ENCODE assay signal across 26 cellular contexts in the genomic region with DNA sequence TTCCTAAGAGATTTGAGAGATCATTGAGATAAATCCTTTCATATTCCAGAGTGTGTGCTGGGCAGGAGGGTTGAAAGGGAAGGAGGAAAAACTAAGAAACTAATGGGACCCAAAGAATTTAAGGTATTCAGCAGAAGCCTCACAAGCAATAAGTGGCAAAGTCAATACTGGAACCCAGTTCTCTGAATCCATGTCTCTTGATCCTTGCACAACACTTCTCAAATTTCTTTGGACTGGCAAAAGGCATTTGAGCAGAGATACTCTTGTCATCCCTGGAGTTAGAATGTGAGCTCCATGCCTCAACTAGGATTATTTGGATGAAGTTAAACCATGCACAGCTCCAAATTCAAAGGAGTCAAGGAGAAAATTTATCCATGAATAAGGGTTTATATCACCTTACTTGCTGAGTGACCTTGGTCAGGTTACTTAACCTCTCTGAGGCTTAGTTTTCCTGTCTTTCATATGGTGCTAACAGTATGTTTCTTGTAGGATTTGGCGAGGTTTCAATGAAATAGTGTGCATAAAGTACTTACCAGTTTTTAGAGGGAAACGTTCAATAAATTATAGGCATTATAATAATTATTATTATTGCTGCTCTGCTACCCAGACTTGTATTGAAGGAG.
DNase-seq lines count a peak whose midpoint lies in the region; ATAC-seq, FAIRE-seq and TF ChIP-seq lines count a peak whose summit lies in the region.
"Had no signal": no experiment of that assay in that cellular context is flagged by ENCODE, and none has a peak within 500 bp of the region (broad histone marks: within the 10 kb centered on the region; RNA-seq: fewer than 3 reads in every experiment).

No MANE protein-coding gene starts in this region.

- no peak for ATAC-seq in gastroesophageal sphincter
- ATAC-seq in natural killer cell treated with Interleukin-12 subunit alpha and Interleukin-12 subunit beta and Interleukin-15 and Interleukin-18, amount 100 ng/mL, for 72 hours, result no peak
- ATAC-seq: activated CD8-positive, alpha-beta T cell treated with anti-CD3 and anti-CD28 coated beads, Interleukin-2, amount 10 ng/mL, durations not matched to agents 7 days and 5 days; left lobe of liver; Panc1 had no signal

- H2AFZ ChIP-seq in mammary epithelial cell (ENCODE audit: low read depth, low read length), result no peak overlapping the region
- H2AFZ ChIP-seq in keratinocyte (ENCODE audit: control insufficient read depth, low read length), result no peak overlapping the region

- no peaks in the 10 kb centered on the region for H3K27me3 Mint-ChIP-seq in natural killer cell treated with Interleukin-12 subunit alpha and Interleukin-12 subunit beta and Interleukin-15 and Interleukin-18, amount 100 ng/mL, for 72 hours
- H3K27me3 Mint-ChIP-seq: activated B cell treated with CpG ODN at 0.5 μM for 24 hours had no signal

- H3K4me2 ChIP-seq in mammary epithelial cell (ENCODE audit: insufficient read depth, low read depth, low read length), result no peak overlapping the region
- H3K4me2 ChIP-seq in keratinocyte (ENCODE audit: control insufficient read depth, extremely low read depth, insufficient read depth, low read depth, low read length), result peak overlapping the region; percentile 17
- H3K4me2 ChIP-seq: KMS-11 had no signal

- CTCF ChIA-PET in mammary epithelial cell (lab: Charles Lee; ENCODE audit: low non-redundant PET), result no interaction called here

- H3K9me1 ChIP-seq in keratinocyte (ENCODE audit: control insufficient read depth, extremely low read depth, insufficient read depth, low read length), result no peaks in the 10 kb centered on the region

- peaks cover 3% of the 10 kb centered on the region for H3K36me3 Mint-ChIP-seq in natural killer cell treated with Interleukin-12 subunit alpha and Interleukin-12 subunit beta and Interleukin-15 and Interleukin-18, amount 100 ng/mL, for 72 hours

- H3K4me3 Mint-ChIP-seq in natural killer cell treated with Interleukin-12 subunit alpha and Interleukin-12 subunit beta and Interleukin-15 and Interleukin-18, amount 100 ng/mL, for 72 hours, result no peak overlapping the region
- H3K4me3 Mint-ChIP-seq: activated B cell treated with CpG ODN at 0.5 μM for 24 hours; activated CD8-positive, alpha-beta T cell treated with anti-CD3 and anti-CD28 coated beads, Interleukin-2, amount 10 ng/mL, durations not matched to agents 7 days and 5 days; T-helper 2 cell treated with Interferon-gamma antibody and Interleukin-4, amounts not matched to agents 5 μg/mL and 100 μg/mL, for 36 hours had no signal

- peak; percentile 33 for DNase-seq in AG09309 (ENCODE audit: low read depth)
- peak; percentile 50 for DNase-seq in HS-27A (ENCODE audit: low read depth)
- DNase-seq in mammary epithelial cell, result no peak
- no peak for DNase-seq in keratinocyte (ENCODE audit: low read depth, low spot score)
- DNase-seq in natural killer cell treated with Interleukin-12 subunit alpha and Interleukin-12 subunit beta and Interleukin-15 and Interleukin-18, amount 100 ng/mL, for 72 hours (ENCODE audit: low spot score), result no peak
- DNase-seq in effector CD8-positive, alpha-beta T cell (lab: John Stamatoyannopoulos, UW), result no peak
- DNase-seq in NCI-H774 (lab: John Stamatoyannopoulos, UW), result no peak
- DNase-seq: activated B cell treated with CpG ODN at 0.5 μM for 24 hours; activated CD8-positive, alpha-beta T cell treated with anti-CD3 and anti-CD28 coated beads, Interleukin-2, amount 10 ng/mL, durations not matched to agents 7 days and 5 days; activated naive CD4-positive, alpha-beta T cell; activated T-cell treated with anti-CD3 and anti-CD28 coated beads, Interleukin-2, amount 50 U/mL, for 1 hour; AML-193; DMS79; glutamatergic neuron; midbrain; NCI-H1092; NCI-H2029; spleen; stimulated activated CD4-positive, alpha-beta T cell treated with anti-CD3 and anti-CD28 coated beads, Interleukin-4, amount 100 ng/mL, for 4 hours; stomach; transverse colon had no signal

- dilution Hi-C loops in mammary epithelial cell (cut with HindIII; ENCODE audit: low sequenced_read_pairs), result no loop called here
- dilution Hi-C loops in keratinocyte (cut with MboI; ENCODE audit: extremely low pct_ligation_motif_present, low sequenced_read_pairs), result no loop called here

- H3K79me2 ChIP-seq in mammary epithelial cell (ENCODE audit: insufficient read depth, low read length), result no peaks in the 10 kb centered on the region
- H3K79me2 ChIP-seq in keratinocyte (ENCODE audit: control insufficient read depth, insufficient read depth, low read length), result no peaks in the 10 kb centered on the region

- H3K4me1 Mint-ChIP-seq in natural killer cell treated with Interleukin-12 subunit alpha and Interleukin-12 subunit beta and Interleukin-15 and Interleukin-18, amount 100 ng/mL, for 72 hours (ENCODE audit: low read depth in 2 of 2), result peaks cover 7 to 13% of the 10 kb centered on the region in 2 donors

- no peaks in the 10 kb centered on the region for H4K20me1 ChIP-seq in mammary epithelial cell (ENCODE audit: insufficient read depth, low read length)
- no peaks in the 10 kb centered on the region for H4K20me1 ChIP-seq in keratinocyte (ENCODE audit: control insufficient read depth, extremely low read depth, insufficient read depth, low read length)

- intact Hi-C loops in mammary epithelial cell (cut with micrococcal nuclease), result loop anchor here (1.0 to 10.0 kb wide), 3 partner anchors 59 to 236 kb away; no protein-coding TSS in a partner anchor

- no TSS peak for BruUV-seq in mammary epithelial cell (replicated peaks; lab: Mats Ljungman, UMichigan)

- no peak for FAIRE-seq in keratinocyte (lab: Jason Lieb, UNC)

- TF ChIP-seq CTCF in AG09309 (IDR thresholded peaks at IDR 0.05; ENCODE audit: control insufficient read depth, insufficient read depth, low read depth, low read length, missing control alignments), result no peak
- TF ChIP-seq CTCF in mammary epithelial cell (conservative IDR thresholded peaks at IDR 0.05 in 1 of 2, IDR thresholded peaks at IDR 0.05 in 1 of 2; ENCODE audit: extremely low read depth in 1 of 2, insufficient read depth in 1 of 2, low read depth in 1 of 2, low read length in 2 of 2), result no peak
- TF ChIP-seq CTCF in keratinocyte (optimal IDR thresholded peaks at IDR 0.05 in 1 of 3, IDR thresholded peaks at IDR 0.05 in 1 of 3, conservative IDR thresholded peaks at IDR 0.05 in 1 of 3; ENCODE audit: extremely low read depth in 1 of 3, insufficient read depth in 2 of 3, low read length in 3 of 3), result no peak
- no peak for TF ChIP-seq CTCF in gastroesophageal sphincter (IDR thresholded peaks at IDR 0.05)

- peaks cover 37% of the 10 kb centered on the region for H3K4me1 ChIP-seq in mammary epithelial cell (ENCODE audit: insufficient read depth, low read length)
- H3K4me1 ChIP-seq in keratinocyte (ENCODE audit: control insufficient read depth, extremely low read depth, insufficient read depth, low read length), result peaks cover 22% of the 10 kb centered on the region
- peaks cover 0 to 11% (median 0%) of the 10 kb centered on the region in 3 donors for H3K4me1 ChIP-seq in gastroesophageal sphincter

- 85% methylated on average over 2 of the region's 2 CpGs for WGBS in mammary epithelial cell (ENCODE audit: low coverage, missing lambda C conversion rate)
- 93% methylated on average over 2 of the region's 2 CpGs for WGBS in gastroesophageal sphincter (ENCODE audit: low coverage in 1 of 2), 2 donors

- no peaks in the 10 kb centered on the region for H3K27me3 ChIP-seq in mammary epithelial cell (ENCODE audit: insufficient read depth, low read length)
- H3K27me3 ChIP-seq in keratinocyte (ENCODE audit: control insufficient read depth, extremely low read depth, insufficient read depth, low read length), result no peaks in the 10 kb centered on the region
- H3K27me3 ChIP-seq in gastroesophageal sphincter, result no peaks in the 10 kb centered on the region
- H3K27me3 ChIP-seq: spleen, stomach, transverse colon had no signal

- H3K9ac ChIP-seq in mammary epithelial cell (ENCODE audit: insufficient read depth, low read length), result no peak overlapping the region
- H3K9ac ChIP-seq in keratinocyte (ENCODE audit: control insufficient read depth, extremely low read depth, insufficient read depth, low read length), result no peak overlapping the region
- H3K9ac ChIP-seq: KMS-11 had no signal

- H3K4me3 ChIP-seq in AG09309 (ENCODE audit: control insufficient read depth, low read depth, low read length), result no peak overlapping the region
- H3K4me3 ChIP-seq in mammary epithelial cell (replicated peaks in 1 of 3; ENCODE audit: insufficient read depth in 1 of 3, low read depth in 2 of 3, low read length in 3 of 3), result no peak overlapping the region
- H3K4me3 ChIP-seq in keratinocyte (ENCODE audit: control insufficient read depth in 2 of 3, extremely low read depth in 1 of 3, insufficient read depth in 2 of 3, low read depth in 1 of 3, low read length in 3 of 3), result no peak overlapping the region
- H3K4me3 ChIP-seq in gastroesophageal sphincter, result no peak overlapping the region
- H3K4me3 ChIP-seq: spleen, stomach, transverse colon had no signal

- H3K27ac Mint-ChIP-seq in natural killer cell treated with Interleukin-12 subunit alpha and Interleukin-12 subunit beta and Interleukin-15 and Interleukin-18, amount 100 ng/mL, for 72 hours, result no peak overlapping the region
- H3K27ac Mint-ChIP-seq: activated B cell treated with CpG ODN at 0.5 μM for 24 hours; activated CD8-positive, alpha-beta T cell treated with anti-CD3 and anti-CD28 coated beads, Interleukin-2, amount 10 ng/mL, durations not matched to agents 7 days and 5 days; T-helper 2 cell treated with Interferon-gamma antibody and Interleukin-4, amounts not matched to agents 5 μg/mL and 100 μg/mL, for 36 hours had no signal

- no peaks in the 10 kb centered on the region for H3K9me3 ChIP-seq in mammary epithelial cell (replicated peaks; ENCODE audit: insufficient read depth, low read length)
- no peaks in the 10 kb centered on the region for H3K9me3 ChIP-seq in keratinocyte (ENCODE audit: control insufficient read depth, low read depth, low read length)
- no peaks in the 10 kb centered on the region for H3K9me3 ChIP-seq in gastroesophageal sphincter
- H3K9me3 ChIP-seq: spleen, stomach, transverse colon had no signal

- H3K27ac ChIP-seq in mammary epithelial cell (ENCODE audit: insufficient read depth, low read depth, low read length), result peak overlapping the region; percentile 1
- no peak overlapping the region for H3K27ac ChIP-seq in keratinocyte (ENCODE audit: control insufficient read depth, insufficient read depth, low read length)
- no peak overlapping the region for H3K27ac ChIP-seq in gastroesophageal sphincter
- H3K27ac ChIP-seq: KMS-11, stomach, transverse colon had no signal

- H3K9me3 Mint-ChIP-seq in natural killer cell treated with Interleukin-12 subunit alpha and Interleukin-12 subunit beta and Interleukin-15 and Interleukin-18, amount 100 ng/mL, for 72 hours, result no peaks in the 10 kb centered on the region
- H3K9me3 Mint-ChIP-seq: activated B cell treated with CpG ODN at 0.5 μM for 24 hours had no signal

- TF ChIP-seq EP300 in gastroesophageal sphincter (IDR thresholded peaks at IDR 0.05), result no peak

- H3K36me3 ChIP-seq in mammary epithelial cell (ENCODE audit: insufficient read depth, low read length) (no peaks in the 10 kb centered on the region), keratinocyte (ENCODE audit: control insufficient read depth in 2 of 2, extremely low read depth in 1 of 2, insufficient read depth in 2 of 2, low read length in 2 of 2) (no peaks in the 10 kb centered on the region), gastroesophageal sphincter (no peaks in the 10 kb centered on the region)
- H3K36me3 ChIP-seq: spleen, stomach, transverse colon had no signal

- in situ Hi-C loops in mammary epithelial cell (cut with MboI; ENCODE audit: low sequenced_read_pairs in 2 of 2), result loop anchor here in 1 of 2 donors (10.0 kb wide), 1 partner anchor 124 kb away; a partner anchor contains a TSS

- no peak for TF ChIP-seq POLR2A in gastroesophageal sphincter (IDR thresholded peaks at IDR 0.05)

Comparison
In these comparisons a context has a peak if more than half of its experiments do, and no peak if none do; other contexts are left out.
1. DNase-seq: peak in AG09309 (single experiment) and HS-27A (single experiment); none in mammary epithelial cell (single experiment), keratinocyte (single experiment), natural killer cell treated with Interleukin-12 subunit alpha and Interleukin-12 subunit beta and Interleukin-15 and Interleukin-18, amount 100 ng/mL, for 72 hours (single experiment), effector CD8-positive, alpha-beta T cell (single experiment) and NCI-H774 (single experiment).